9 cellular contexts compared by ENCODE assay signal in the genomic region with DNA sequence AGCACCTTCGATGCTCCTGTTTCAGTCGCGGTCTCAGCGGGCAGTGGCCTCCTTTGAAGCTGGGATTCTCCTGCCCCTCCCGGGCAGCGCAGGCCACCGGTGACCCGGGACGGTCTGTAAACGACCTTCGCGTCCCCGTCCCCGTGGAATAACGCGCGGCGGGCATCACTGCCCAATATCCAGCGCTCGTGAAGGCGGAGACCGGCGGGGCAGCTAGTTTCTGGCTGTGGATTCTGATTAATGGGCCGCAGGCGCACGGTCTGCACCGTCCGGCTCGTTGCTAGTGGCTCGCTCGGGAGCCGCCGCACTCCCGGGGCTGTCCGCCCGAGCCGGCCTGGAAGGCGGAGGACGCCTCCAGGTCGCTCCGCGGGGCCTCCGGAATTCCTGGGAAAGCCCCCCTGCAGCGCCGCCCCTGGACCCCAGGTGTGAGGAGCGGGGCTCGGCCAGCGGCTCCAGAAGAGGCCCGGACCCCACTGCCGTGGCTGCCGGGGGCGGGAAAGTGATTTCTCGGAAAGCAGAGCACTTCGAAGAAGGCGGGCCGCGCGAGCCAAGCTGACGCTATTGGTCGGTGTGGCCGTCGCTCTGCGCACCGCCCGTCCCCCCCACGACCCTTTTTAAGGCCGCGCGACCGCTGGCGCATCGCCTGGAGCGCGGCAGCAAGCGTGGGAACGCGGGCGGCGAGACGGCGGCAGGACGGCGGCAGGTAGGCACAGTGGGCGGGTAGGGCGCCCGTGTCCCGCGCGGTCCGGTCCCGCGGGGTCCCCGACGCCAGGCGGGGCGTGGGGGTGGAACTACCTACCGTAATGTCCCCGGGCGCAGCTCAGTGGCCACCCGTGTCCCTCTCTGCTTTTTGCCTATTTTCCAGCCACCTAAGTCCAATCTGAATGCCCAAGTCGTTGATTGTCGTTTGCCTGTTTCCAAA. TPM values are rescaled to one million over a fixed set of nuclear protein-coding genes. Genes with fewer than 3 reads are reported as not detected.
DNase-seq lines count a peak whose midpoint lies in the region; ATAC-seq, FAIRE-seq and TF ChIP-seq lines count a peak whose summit lies in the region.
"Had no signal": no experiment of that assay in that cellular context is flagged by ENCODE, and none has a peak within 500 bp of the region (broad histone marks: within the 10 kb centered on the region; RNA-seq: fewer than 3 reads in every experiment).

A gene with protein sequence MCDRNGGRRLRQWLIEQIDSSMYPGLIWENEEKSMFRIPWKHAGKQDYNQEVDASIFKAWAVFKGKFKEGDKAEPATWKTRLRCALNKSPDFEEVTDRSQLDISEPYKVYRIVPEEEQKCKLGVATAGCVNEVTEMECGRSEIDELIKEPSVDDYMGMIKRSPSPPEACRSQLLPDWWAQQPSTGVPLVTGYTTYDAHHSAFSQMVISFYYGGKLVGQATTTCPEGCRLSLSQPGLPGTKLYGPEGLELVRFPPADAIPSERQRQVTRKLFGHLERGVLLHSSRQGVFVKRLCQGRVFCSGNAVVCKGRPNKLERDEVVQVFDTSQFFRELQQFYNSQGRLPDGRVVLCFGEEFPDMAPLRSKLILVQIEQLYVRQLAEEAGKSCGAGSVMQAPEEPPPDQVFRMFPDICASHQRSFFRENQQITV (plus strand): TSS at position 642 of the 922 bp plus-strand sequence. CDS start 3,854 bp downstream, outside the sequence.

- FAIRE-seq in GM18507 (lab: Jason Lieb, UNC), result peak; percentile 67
- FAIRE-seq: colon had no signal

- 2% methylated on average over 28 of the region's 102 CpGs for WGBS in right lobe of liver (ENCODE audit: insufficient coverage, low coverage, low lambda C conversion rate, missing lambda C conversion rate)

- no peaks in the 10 kb centered on the region for H3K27me3 ChIP-seq in right lobe of liver

- H3K4me1 ChIP-seq in right lobe of liver, result peaks cover 0 to 26% (median 8%) of the 10 kb centered on the region in 4 donors

- H3K36me3 ChIP-seq in right lobe of liver, result peaks cover 0 to 7% (median 0%) of the 10 kb centered on the region in 4 donors

- ATAC-seq in HG02981 (IDR thresholded peaks at IDR 0.05; ENCODE audit: unreplicated experiment) (peak; percentile 40), right lobe of liver (peak; percentile 86 to 92 (median 89))

- H3K4me3 ChIP-seq in right lobe of liver, result peak within 1 kb of the TSS; percentile 67 to 78 (median 67)

- no peak for TF ChIP-seq CTCF in right lobe of liver (IDR thresholded peaks at IDR 0.05)

- intact Hi-C loops in right lobe of liver (cut with DNase I), result no loop called here

- H3K27ac ChIP-seq in right lobe of liver, result peak within 1 kb of the TSS; percentile 70 to 95 (median 90)

- TF ChIP-seq POLR2A in right lobe of liver (IDR thresholded peaks at IDR 0.05), result peak; percentile 97

- DNase-seq in GM18507 (ENCODE audit: extremely low spot score, insufficient read length, low read depth) (peak; percentile 62), right lobe of liver (peak; percentile 90 to 93 (median 91)), NCI-H1436 treated with DMSO at 0.1 percent for 48 hours (lab: John Stamatoyannopoulos, UW) (no peak), NCI-H187 treated with DMSO at 0.1 percent for 48 hours (lab: John Stamatoyannopoulos, UW) (no peak)
- peak; percentile 32 for DNase-seq in activated CD4-positive, CD25-positive, alpha-beta regulatory T cell treated with anti-CD3 and anti-CD28 coated beads, Interleukin-2, amount 50 U/mL, for 16 hours (ENCODE audit: low read depth, low spot score)
- DNase-seq in central memory CD4-positive, alpha-beta T cell, result peak; percentile 36
- peak; percentile 79 to 83 for DNase-seq in stimulated activated CD4-positive, alpha-beta T cell treated with anti-CD3 and anti-CD28 coated beads, Interleukin-4, amount 100 ng/mL, for 48 hours (ENCODE audit: low read depth in 2 of 2)

- H3K9me3 ChIP-seq in right lobe of liver, result no peaks in the 10 kb centered on the region

RNA-seq across cellular contexts. Expression of the gene that starts here (rescaled TPM):
- 10 to 100 TPM in 5 of 6 experiments, 1 to 10 TPM in 1; 4.8 to 19.6 (median 14.6) TPM for total RNA-seq in right lobe of liver

Comparison
In these comparisons a context has a peak if more than half of its experiments do, and no peak if none do; other contexts are left out.
1. DNase-seq: peak in GM18507 (single experiment), activated CD4-positive, CD25-positive, alpha-beta regulatory T cell treated with anti-CD3 and anti-CD28 coated beads, Interleukin-2, amount 50 U/mL, for 16 hours (single experiment), central memory CD4-positive, alpha-beta T cell (single experiment), right lobe of liver (3 of 3) and stimulated activated CD4-positive, alpha-beta T cell treated with anti-CD3 and anti-CD28 coated beads, Interleukin-4, amount 100 ng/mL, for 48 hours (2 of 2); none in NCI-H1436 treated with DMSO at 0.1 percent for 48 hours (single experiment) and NCI-H187 treated with DMSO at 0.1 percent for 48 hours (single experiment).